ENCODE assay signal across 16 cellular contexts in genomic region chr10:74194545-74194944, GRCh38. TPM values are rescaled to one million over a fixed set of nuclear protein-coding genes. Genes with fewer than 3 reads are reported as not detected.
DNase-seq lines count a peak whose midpoint lies in the region; ATAC-seq and TF ChIP-seq lines count a peak whose summit lies in the region.
"Had no signal": no experiment of that assay in that cellular context is flagged by ENCODE, and none has a peak within 500 bp of the region (broad histone marks: within the 10 kb centered on the region; RNA-seq: fewer than 3 reads in every experiment).

No MANE protein-coding gene starts in this region.

- peaks cover 14% of the 10 kb centered on the region for H3K36me3 Mint-ChIP-seq in activated CD8-positive, alpha-beta memory T cell treated with anti-CD3 and anti-CD28 coated beads, Interleukin-2, amount 10 ng/mL, durations not matched to agents 7 days and 5 days
- peaks cover 6% of the 10 kb centered on the region for H3K36me3 Mint-ChIP-seq in T-cell
- peaks cover 3% of the 10 kb centered on the region for H3K36me3 Mint-ChIP-seq in effector memory CD8-positive, alpha-beta T cell (ENCODE audit: insufficient read depth)

- no peak for TF ChIP-seq CTCF in Peyer's patch (IDR thresholded peaks at IDR 0.05)

- peak overlapping the region; percentile 35 for H3K4me2 ChIP-seq in skeletal muscle satellite cell (ENCODE audit: low read length)

- no peak overlapping the region for H3K27ac ChIP-seq in Peyer's patch

- no peak overlapping the region for H3K4me3 Mint-ChIP-seq in activated CD8-positive, alpha-beta memory T cell treated with anti-CD3 and anti-CD28 coated beads, Interleukin-2, amount 10 ng/mL, durations not matched to agents 7 days and 5 days
- H3K4me3 Mint-ChIP-seq in T-cell: peak overlapping the region in 2 of 3 donors; percentile 6 to 13
- H3K4me3 Mint-ChIP-seq in effector memory CD8-positive, alpha-beta T cell: no peak overlapping the region

- H3K36me3 ChIP-seq in skeletal muscle satellite cell (ENCODE audit: insufficient read depth, low read length) (no peaks in the 10 kb centered on the region), Peyer's patch (no peaks in the 10 kb centered on the region)

- peaks cover 40% of the 10 kb centered on the region for H3K4me1 Mint-ChIP-seq in activated CD8-positive, alpha-beta memory T cell treated with anti-CD3 and anti-CD28 coated beads, Interleukin-2, amount 10 ng/mL, durations not matched to agents 7 days and 5 days
- peaks cover 49 to 67% (median 57%) of the 10 kb centered on the region in 3 donors for H3K4me1 Mint-ChIP-seq in T-cell
- peaks cover 21 to 49% of the 10 kb centered on the region in 2 donors for H3K4me1 Mint-ChIP-seq in effector memory CD8-positive, alpha-beta T cell (ENCODE audit: low read depth in 2 of 2)

- no peaks in the 10 kb centered on the region for H3K27me3 Mint-ChIP-seq in activated CD8-positive, alpha-beta memory T cell treated with anti-CD3 and anti-CD28 coated beads, Interleukin-2, amount 10 ng/mL, durations not matched to agents 7 days and 5 days
- no peaks in the 10 kb centered on the region for H3K27me3 Mint-ChIP-seq in T-cell
- no peaks in the 10 kb centered on the region for H3K27me3 Mint-ChIP-seq in effector memory CD8-positive, alpha-beta T cell

- H3K27me3 ChIP-seq in skeletal muscle satellite cell (ENCODE audit: control insufficient read depth, insufficient read depth, low read length): no peaks in the 10 kb centered on the region
- no peaks in the 10 kb centered on the region for H3K27me3 ChIP-seq in Peyer's patch

- H3K4me1 ChIP-seq in skeletal muscle satellite cell (ENCODE audit: control insufficient read depth, insufficient read depth, low read length) (peaks cover 40% of the 10 kb centered on the region), Peyer's patch (peaks cover 0 to 12% (median 5%) of the 10 kb centered on the region in 4 donors)

- no peak for TF ChIP-seq POLR2A in Peyer's patch (IDR thresholded peaks at IDR 0.05)

- H3K9ac ChIP-seq in skeletal muscle satellite cell (ENCODE audit: low read depth, low read length): no peak overlapping the region

- POLR2A ChIA-PET in T-cell (lab: Charles Lee): interaction anchor here in 1 of 2 donors (0.6 kb wide), 1 partner anchor 56 kb away, joined by 3 read pairs; no protein-coding TSS in a partner anchor

- CTCF ChIA-PET in activated CD8-positive, alpha-beta memory T cell treated with anti-CD3 and anti-CD28 coated beads, Interleukin-2, amount 10 ng/mL, durations not matched to agents 7 days and 5 days (lab: Charles Lee): interaction anchor here (1.1 kb wide), 1 partner anchor 904 kb away, joined by 5 read pairs; no protein-coding TSS in a partner anchor
- CTCF ChIA-PET in T-cell (lab: Charles Lee): no interaction called here

- H3K9me3 ChIP-seq in skeletal muscle satellite cell (replicated peaks; ENCODE audit: low read length) (no peaks in the 10 kb centered on the region), Peyer's patch (no peaks in the 10 kb centered on the region)
- H3K9me3 ChIP-seq: Caco-2 had no signal

- peak overlapping the region; percentile 47 for H3K27ac Mint-ChIP-seq in activated CD8-positive, alpha-beta memory T cell treated with anti-CD3 and anti-CD28 coated beads, Interleukin-2, amount 10 ng/mL, durations not matched to agents 7 days and 5 days
- peak overlapping the region; percentile 12 to 77 for H3K27ac Mint-ChIP-seq in T-cell
- no peak overlapping the region for H3K27ac Mint-ChIP-seq in effector memory CD8-positive, alpha-beta T cell

- DNase-seq in activated CD8-positive, alpha-beta memory T cell treated with anti-CD3 and anti-CD28 coated beads, Interleukin-2, amount 10 ng/mL, durations not matched to agents 7 days and 5 days: no peak
- DNase-seq in activated CD8-positive, alpha-beta memory T cell treated with anti-CD3 and anti-CD28 coated beads, Interleukin-2, amount 50 U/mL, for 4 hours: no peak
- DNase-seq in T-cell: peak in 10 of 34 experiments; percentile 11 to 43 (median 20)
- no peak for DNase-seq in effector memory CD8-positive, alpha-beta T cell
- DNase-seq in MV-4-11 (lab: John Stamatoyannopoulos, UW): no peak
- DNase-seq in Peyer's patch: no peak
- DNase-seq: ACHN; Caco-2; effector CD4-positive, alpha-beta T cell; GF-D8; mesendoderm; NCI-H2171 treated with DMSO at 0.1 percent for 48 hours; stimulated activated CD4-positive, alpha-beta T cell treated with anti-CD3 and anti-CD28 coated beads, Interleukin-4, amount 100 ng/mL, for 4 hours had no signal

- ATAC-seq in activated CD8-positive, alpha-beta memory T cell treated with anti-CD3 and anti-CD28 coated beads, Interleukin-2, amount 10 ng/mL, durations not matched to agents 7 days and 5 days: peak; percentile 67
- peak; percentile 43 to 95 (median 64) for ATAC-seq in T-cell (replicated peaks in 1 of 4)
- peak; percentile 86 for ATAC-seq in effector memory CD8-positive, alpha-beta T cell (replicated peaks)
- no peak for ATAC-seq in HG02970 (IDR thresholded peaks at IDR 0.05; ENCODE audit: low FRiP score, unreplicated experiment)
- ATAC-seq: sciatic nerve had no signal

- peaks cover 3% of the 10 kb centered on the region for H3K9me3 Mint-ChIP-seq in activated CD8-positive, alpha-beta memory T cell treated with anti-CD3 and anti-CD28 coated beads, Interleukin-2, amount 10 ng/mL, durations not matched to agents 7 days and 5 days (ENCODE audit: low read depth)
- H3K9me3 Mint-ChIP-seq in T-cell: no peaks in the 10 kb centered on the region
- H3K9me3 Mint-ChIP-seq in effector memory CD8-positive, alpha-beta T cell: no peaks in the 10 kb centered on the region

- H3K4me3 ChIP-seq in skeletal muscle satellite cell (ENCODE audit: low read length): no peak overlapping the region
- no peak overlapping the region for H3K4me3 ChIP-seq in Peyer's patch

RNA-seq across cellular contexts. Expression of gene ADK, which starts 43.5 kb away (rescaled TPM):
- total RNA-seq in activated CD8-positive, alpha-beta memory T cell treated with anti-CD3 and anti-CD28 coated beads, Interleukin-2, amount 10 ng/mL, durations not matched to agents 7 days and 5 days: 10 to 100 TPM; 38.3 to 46.2 TPM
- 10 to 100 TPM; 20.7 to 32.8 (median 23.6) TPM for total RNA-seq in T-cell
- 59.1 and 78.4 TPM in 2 replicates for total RNA-seq in skeletal muscle satellite cell (2012; rRNA removed)
- total RNA-seq in Peyer's patch: 10 to 100 TPM in 3 of 4 donors, 1 to 10 TPM in 1; 7.4 to 50.3 (median 14.3) TPM

RNA-seq across cellular contexts. Expression of gene AP3M1, which starts 43.9 kb away (rescaled TPM):
- total RNA-seq in activated CD8-positive, alpha-beta memory T cell treated with anti-CD3 and anti-CD28 coated beads, Interleukin-2, amount 10 ng/mL, durations not matched to agents 7 days and 5 days: 10 to 100 TPM; 46.6 to 50.6 TPM
- total RNA-seq in T-cell: 10 to 100 TPM; 25.8 to 37.1 (median 33.9) TPM
- 31.2 and 32.2 TPM in 2 replicates for total RNA-seq in skeletal muscle satellite cell (2012; rRNA removed)
- 10 to 100 TPM; 17.5 to 23.2 (median 22.0) TPM for total RNA-seq in Peyer's patch

Comparison
In these comparisons a context has a peak if more than half of its experiments do, and no peak if none do; other contexts are left out.
1. H3K27ac Mint-ChIP-seq: peak in activated CD8-positive, alpha-beta memory T cell treated with anti-CD3 and anti-CD28 coated beads, Interleukin-2, amount 10 ng/mL, durations not matched to agents 7 days and 5 days (single experiment) and T-cell (2 of 2); none in effector memory CD8-positive, alpha-beta T cell (0 of 2).
2. H3K4me3 Mint-ChIP-seq: peak in T-cell (2 of 3); none in activated CD8-positive, alpha-beta memory T cell treated with anti-CD3 and anti-CD28 coated beads, Interleukin-2, amount 10 ng/mL, durations not matched to agents 7 days and 5 days (single experiment) and effector memory CD8-positive, alpha-beta T cell (0 of 2).